1 cellular context compared by ENCODE assay signal in genomic region chr3:116981088-116981487, GRCh38.
TF ChIP-seq lines count a peak whose summit lies in the region.

No MANE protein-coding gene starts in this region.

TF ChIP-seq in GM23338, 12 proteins besides CTCF, POLR2A, EP300 and RAD21 (continued from another document):
- TF ChIP-seq REST (IDR thresholded peaks at IDR 0.05; ENCODE audit: unreplicated experiment), result no peak
- TF ChIP-seq POLR2AphosphoS5 (IDR thresholded peaks at IDR 0.05; ENCODE audit: low read depth), result no peak
- no peak for TF ChIP-seq EZH2phosphoT487 (IDR thresholded peaks at IDR 0.05; ENCODE audit: unreplicated experiment)
